Comparison of ENCODE assay signal across 12 cellular contexts in the genomic region with DNA sequence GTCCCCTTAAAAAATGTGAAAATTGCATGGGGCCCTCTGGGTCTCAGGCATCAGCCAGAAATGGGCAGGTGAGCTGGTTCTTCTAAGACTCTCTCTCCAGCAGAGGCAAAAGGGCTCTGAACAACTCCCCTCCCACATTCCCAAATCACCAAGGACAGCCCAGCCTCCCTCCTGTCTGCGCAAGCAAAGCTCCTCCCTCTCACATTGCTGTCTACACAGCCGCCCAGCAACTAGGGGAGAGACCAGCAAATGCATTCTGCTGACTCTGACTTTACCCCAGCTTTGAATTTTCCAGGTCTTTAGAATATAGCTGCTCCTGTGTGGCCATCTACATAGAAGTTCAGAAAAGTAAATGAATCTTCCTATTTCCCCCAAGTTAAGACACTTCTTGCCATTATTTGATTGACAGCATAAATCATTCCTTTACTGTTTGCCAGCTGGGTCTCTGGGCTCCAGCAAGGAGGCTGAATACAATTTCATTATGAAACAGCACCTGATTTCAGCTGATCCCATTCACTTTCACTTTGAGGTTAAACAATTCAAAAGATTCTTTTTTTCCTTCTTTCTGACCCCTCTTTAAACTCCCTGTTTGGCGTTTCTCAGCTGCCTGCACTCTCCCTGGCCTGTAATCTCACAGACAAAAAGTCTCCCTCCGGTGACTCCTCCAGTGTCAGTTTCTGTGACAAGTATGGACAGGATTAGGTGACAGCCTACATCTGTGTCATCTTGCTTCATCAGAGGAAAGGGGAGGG.
A peak's percentile ranks its signal among the peaks of the same experiment; 100 is the strongest.
DNase-seq lines count a peak whose midpoint lies in the region; ATAC-seq and TF ChIP-seq lines count a peak whose summit lies in the region.
"Had no signal": no experiment of that assay in that cellular context is flagged by ENCODE, and none has a peak within 500 bp of the region (broad histone marks: within the 10 kb centered on the region; RNA-seq: fewer than 3 reads in every experiment).

No MANE protein-coding gene starts in this region.

- CTCF ChIA-PET in CD4-positive, alpha-beta memory T cell (lab: Charles Lee; ENCODE audit: partially characterized antibody), result no interaction called here

- no peaks in the 10 kb centered on the region for H3K27me3 ChIP-seq in BLaER1
- no peaks in the 10 kb centered on the region for H3K27me3 ChIP-seq in neural progenitor cell
- H3K27me3 ChIP-seq in CD4-positive, alpha-beta memory T cell (ENCODE audit: insufficient read depth, low read length), result no peaks in the 10 kb centered on the region

- intact Hi-C loops in CD4-positive, alpha-beta memory T cell (cut with micrococcal nuclease), result no loop called here

- H3K4me2 ChIP-seq in BLaER1, result peak overlapping the region; percentile 33
- peak overlapping the region; percentile 42 for H3K4me2 ChIP-seq in neural progenitor cell

- POLR2A ChIA-PET in CD4-positive, alpha-beta memory T cell (lab: Charles Lee; ENCODE audit: partially characterized antibody), result no interaction called here

- ATAC-seq in GM18502 (IDR thresholded peaks at IDR 0.05; ENCODE audit: poor library complexity, unreplicated experiment), result no peak
- ATAC-seq in HG02678 (IDR thresholded peaks at IDR 0.05; ENCODE audit: unreplicated experiment), result no peak
- ATAC-seq: stimulated activated memory B cell treated with anti-CD40 and anti-IgM and Interleukin-4, amounts not matched to agents 10 μg/mL and 1 μg/mL and 100 μg/mL, for 72 hours had no signal

- H3K9me3 ChIP-seq in BLaER1 (no peaks in the 10 kb centered on the region), neural progenitor cell (ENCODE audit: low read depth) (no peaks in the 10 kb centered on the region)
- no peaks in the 10 kb centered on the region for H3K9me3 ChIP-seq in CD4-positive, alpha-beta memory T cell (ENCODE audit: control insufficient read depth in 1 of 2, low read length in 2 of 2)

- H3K79me2 ChIP-seq in neural progenitor cell (ENCODE audit: low read depth), result no peaks in the 10 kb centered on the region

- H3K9ac ChIP-seq in BLaER1, result no peak overlapping the region
- no peak overlapping the region for H3K9ac ChIP-seq in neural progenitor cell

- no peak overlapping the region for H3K4me3 Mint-ChIP-seq in neural progenitor cell
- no peak overlapping the region for H3K4me3 Mint-ChIP-seq in CD4-positive, alpha-beta memory T cell
- H3K4me3 Mint-ChIP-seq: CD4-positive, alpha-beta T cell; stimulated activated memory B cell treated with anti-CD40 and anti-IgM and Interleukin-4, amounts not matched to agents 10 μg/mL and 1 μg/mL and 100 μg/mL, for 72 hours had no signal

- H3K27ac ChIP-seq in BLaER1 (no peak overlapping the region), neural progenitor cell (peak overlapping the region; percentile 1)
- no peak overlapping the region for H3K27ac ChIP-seq in CD4-positive, alpha-beta memory T cell (ENCODE audit: low read depth, low read length)

- H3K9me3 Mint-ChIP-seq in neural progenitor cell, result no peaks in the 10 kb centered on the region
- peaks cover 0 to 5% (median 0%) of the 10 kb centered on the region in 8 donors for H3K9me3 Mint-ChIP-seq in CD4-positive, alpha-beta memory T cell
- H3K9me3 Mint-ChIP-seq: activated T-helper 2 cell treated with anti-CD3 and anti-CD28 coated beads, Interferon-gamma antibody, Interleukin-2, Interleukin-4, amounts not matched to agents 10 μg/mL and 5 μg/mL and 100 μg/mL, durations not matched to agents 14 hours and 24 hours and 36 hours; CD4-positive, alpha-beta T cell; stimulated activated memory B cell treated with anti-CD40 and anti-IgM and Interleukin-4, amounts not matched to agents 10 μg/mL and 1 μg/mL and 100 μg/mL, for 72 hours had no signal

- H3K4me1 Mint-ChIP-seq in neural progenitor cell, result no peaks in the 10 kb centered on the region
- peaks cover 0 to 4% (median 0%) of the 10 kb centered on the region in 4 donors for H3K4me1 Mint-ChIP-seq in CD4-positive, alpha-beta memory T cell
- H3K4me1 Mint-ChIP-seq: stimulated activated memory B cell treated with anti-CD40 and anti-IgM and Interleukin-4, amounts not matched to agents 10 μg/mL and 1 μg/mL and 100 μg/mL, for 72 hours had no signal

- no peak for TF ChIP-seq CTCF in fibroblast of villous mesenchyme (IDR thresholded peaks at IDR 0.05; ENCODE audit: insufficient read depth, low read depth, low read length)
- TF ChIP-seq CTCF in neural progenitor cell (IDR thresholded peaks at IDR 0.05), result no peak

- H3K4me1 ChIP-seq in BLaER1 (peaks cover 27% of the 10 kb centered on the region), neural progenitor cell (peaks cover 19% of the 10 kb centered on the region)
- H3K4me1 ChIP-seq in CD4-positive, alpha-beta memory T cell (ENCODE audit: insufficient read depth, low read length), result no peaks in the 10 kb centered on the region

- H3K36me3 Mint-ChIP-seq in neural progenitor cell, result no peaks in the 10 kb centered on the region
- H3K36me3 Mint-ChIP-seq in CD4-positive, alpha-beta memory T cell, result no peaks in the 10 kb centered on the region
- H3K36me3 Mint-ChIP-seq: stimulated activated memory B cell treated with anti-CD40 and anti-IgM and Interleukin-4, amounts not matched to agents 10 μg/mL and 1 μg/mL and 100 μg/mL, for 72 hours had no signal

- peak overlapping the region; percentile 39 for H2AFZ ChIP-seq in neural progenitor cell (replicated peaks)

- H3K27ac Mint-ChIP-seq in neural progenitor cell, result no peak overlapping the region
- H3K27ac Mint-ChIP-seq in CD4-positive, alpha-beta memory T cell, result no peak overlapping the region
- H3K27ac Mint-ChIP-seq: activated T-helper 2 cell treated with anti-CD3 and anti-CD28 coated beads, Interferon-gamma antibody, Interleukin-2, Interleukin-4, amounts not matched to agents 10 μg/mL and 5 μg/mL and 100 μg/mL, durations not matched to agents 14 hours and 24 hours and 36 hours; CD4-positive, alpha-beta T cell; stimulated activated memory B cell treated with anti-CD40 and anti-IgM and Interleukin-4, amounts not matched to agents 10 μg/mL and 1 μg/mL and 100 μg/mL, for 72 hours had no signal

- H3K36me3 ChIP-seq in BLaER1, result no peaks in the 10 kb centered on the region
- no peaks in the 10 kb centered on the region for H3K36me3 ChIP-seq in neural progenitor cell
- H3K36me3 ChIP-seq in CD4-positive, alpha-beta memory T cell (ENCODE audit: insufficient read depth, low read length), result no peaks in the 10 kb centered on the region

- H3F3A ChIP-seq in neural progenitor cell (ENCODE audit: low read depth), result peaks cover 15% of the 10 kb centered on the region

- H3K4me3 ChIP-seq in BLaER1 (no peak overlapping the region), fibroblast of villous mesenchyme (ENCODE audit: low read depth, low read length) (no peak overlapping the region), neural progenitor cell (no peak overlapping the region)
- H3K4me3 ChIP-seq in CD4-positive, alpha-beta memory T cell (ENCODE audit: low read length in 2 of 2), result no peak overlapping the region

- peak; percentile 49 for DNase-seq in NCI-H2227 treated with DMSO at 0.1 percent for 48 hours (lab: John Stamatoyannopoulos, UW)
- peak; percentile 4 for DNase-seq in fibroblast of villous mesenchyme (ENCODE audit: low read depth)
- peak; percentile 83 for DNase-seq in neural progenitor cell (ENCODE audit: low spot score)
- no peak for DNase-seq in KG1 (lab: John Stamatoyannopoulos, UW)
- DNase-seq in CD4-positive, alpha-beta memory T cell, result no peak
- DNase-seq: CD4-positive, alpha-beta T cell; T1000 had no signal

- H3K27me3 Mint-ChIP-seq in neural progenitor cell (ENCODE audit: insufficient read depth, low read depth), result no peaks in the 10 kb centered on the region
- peaks cover 0 to 4% of the 10 kb centered on the region in 2 donors for H3K27me3 Mint-ChIP-seq in CD4-positive, alpha-beta memory T cell
- H3K27me3 Mint-ChIP-seq: CD4-positive, alpha-beta T cell; stimulated activated memory B cell treated with anti-CD40 and anti-IgM and Interleukin-4, amounts not matched to agents 10 μg/mL and 1 μg/mL and 100 μg/mL, for 72 hours had no signal

- no peaks in the 10 kb centered on the region for H4K20me1 ChIP-seq in BLaER1
- no peaks in the 10 kb centered on the region for H4K20me1 ChIP-seq in neural progenitor cell (ENCODE audit: low read depth)

Comparison
In these comparisons a context has a peak if more than half of its experiments do, and no peak if none do; other contexts are left out.
1. DNase-seq: peak in NCI-H2227 treated with DMSO at 0.1 percent for 48 hours (single experiment), fibroblast of villous mesenchyme (single experiment) and neural progenitor cell (single experiment); none in KG1 (single experiment) and CD4-positive, alpha-beta memory T cell (0 of 5).